ENCODE assay signal across 8 cellular contexts in the genomic region with DNA sequence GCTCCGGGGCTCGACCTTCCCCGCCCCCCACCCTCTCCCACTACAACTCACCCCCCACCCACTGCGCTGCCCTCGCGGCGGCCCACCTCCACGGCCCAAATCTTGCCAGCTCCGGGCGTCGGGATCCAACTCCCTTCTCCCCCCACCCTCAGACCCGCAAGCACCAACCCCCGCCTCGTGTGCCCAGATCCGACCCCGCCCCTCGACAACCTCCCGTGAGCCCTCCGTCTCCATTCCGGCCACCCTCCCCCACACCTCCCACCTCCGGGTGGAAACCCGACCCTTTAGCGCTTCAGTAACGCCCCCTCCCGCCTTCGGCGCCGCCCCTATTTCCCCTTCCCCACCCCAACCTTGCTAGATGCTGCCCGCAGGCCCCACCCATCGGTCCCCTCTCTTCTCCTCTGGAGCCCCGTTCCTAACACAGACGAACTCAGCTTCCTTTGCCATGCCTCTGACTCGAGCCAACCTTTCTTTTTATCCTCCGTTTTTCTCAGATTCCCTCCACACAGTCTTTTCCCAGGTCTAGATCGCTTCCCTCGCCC. TPM values are rescaled to one million over a fixed set of nuclear protein-coding genes. Genes with fewer than 3 reads are reported as not detected.
DNase-seq lines count a peak whose midpoint lies in the region; ATAC-seq, FAIRE-seq and TF ChIP-seq lines count a peak whose summit lies in the region.

No MANE protein-coding gene starts in this region.

- no peak for TF ChIP-seq RAD21 in A549 (conservative IDR thresholded peaks at IDR 0.05 in 1 of 2, IDR thresholded peaks at IDR 0.05 in 1 of 2)

- intact Hi-C loops in lower leg skin (cut with DNase I; ENCODE audit: low total_unique reads), result no loop called here

- peaks cover 41% of the 10 kb centered on the region for H3K4me1 ChIP-seq in A549

- TF ChIP-seq EP300 in A549 (IDR thresholded peaks at IDR 0.05), result no peak

- POLR2A ChIA-PET in A549 (lab: Yijun Ruan, JAX), result interaction anchor here (0.6 to 2.5 kb wide), 5 partner anchors 16 to 197 kb away, joined by 3 to 42 read pairs (median 5); a partner anchor contains a TSS

- H3K4me2 ChIP-seq in A549, result peak overlapping the region; percentile 99

- no peaks in the 10 kb centered on the region for H3K9me3 ChIP-seq in A549

- peak; percentile 71 to 73 for ATAC-seq in A549
- peak; percentile 34 for ATAC-seq in GM18907 (IDR thresholded peaks at IDR 0.05; ENCODE audit: unreplicated experiment)
- ATAC-seq in HG03280 (IDR thresholded peaks at IDR 0.05; ENCODE audit: unreplicated experiment), result peak; percentile 43

- CTCF ChIA-PET in A549 (lab: Yijun Ruan, JAX), result interaction anchor here (0.6 to 2.9 kb wide), 10 partner anchors 10 to 137 kb away, joined by 3 to 21 read pairs (median 3); no protein-coding TSS in a partner anchor

- peak; percentile 90 to 91 for DNase-seq in A549 (ENCODE audit: low read depth in 1 of 2, low spot score in 1 of 2)
- peak; percentile 68 for DNase-seq in NCI-H524 treated with DMSO at 0.1 percent for 48 hours (lab: John Stamatoyannopoulos, UW)
- peak; percentile 89 to 90 for DNase-seq in activated CD4-positive, alpha-beta T cell treated with anti-CD3 and anti-CD28 coated beads, Interleukin-2, amount 50 U/mL, for 4 hours
- peak; percentile 76 to 93 for DNase-seq in dermis microvascular lymphatic vessel endothelial cell (ENCODE audit: low read depth in 2 of 2)
- peak; percentile 68 to 94 for DNase-seq in lower leg skin (ENCODE audit: low spot score in 2 of 2)
- DNase-seq in stimulated activated CD4-positive, alpha-beta T cell treated with anti-CD3 and anti-CD28 coated beads, Interleukin-4, amount 100 ng/mL, for 48 hours (ENCODE audit: low read depth in 2 of 2), result peak; percentile 82 to 90

- FAIRE-seq in A549 (lab: Jason Lieb, UNC), result no peak

- WGBS in A549 (ENCODE audit: missing lambda C conversion rate), result 3% methylated on average over 22 of the region's 36 CpGs
- WGBS in lower leg skin, 2 donors, result 1% methylated on average over 33 to 35 of the region's 36 CpGs

- H3K27ac ChIP-seq in A549, result peak overlapping the region; percentile 94 to 98

- H3K4me3 ChIP-seq in A549 (peak overlapping the region; percentile 89), lower leg skin (ENCODE audit: low read depth, poor library complexity, severe bottlenecking) (peak overlapping the region; percentile 69)

- TF ChIP-seq CTCF in A549 (IDR thresholded peaks at IDR 0.05), result no peak
- TF ChIP-seq CTCF in lower leg skin (IDR thresholded peaks at IDR 0.05), result no peak

- TF ChIP-seq POLR2A in A549 (IDR thresholded peaks at IDR 0.05; ENCODE audit: low read length), result peak; percentile 16; the same call in 1 of the 2 replicates
- TF ChIP-seq POLR2A in lower leg skin (IDR thresholded peaks at IDR 0.05), result no peak

TF ChIP-seq in A549, 52 proteins besides CTCF, POLR2A, EP300 and RAD21:
- TF ChIP-seq CHD4 (IDR thresholded peaks at IDR 0.05; ENCODE audit: borderline replicate concordance) (no peak), MAZ (IDR thresholded peaks at IDR 0.05; ENCODE audit: borderline replicate concordance, low read depth, low read length) (peak; percentile 20; the same call in 1 of the 2 replicates)

RNA-seq across cellular contexts. Expression of a gene that starts 0.7 kb away (rescaled TPM):
- polyA plus RNA-seq in A549 (2011; rRNA removed) (174 and 196 TPM in 2 replicates), A549 (2017; fragmentation: RNase III; extraction: RNeasy Plus Mini Kit Qiagen cat#74134 plus additional on column Dnase treatment) (104 to 114 TPM (median 109 TPM) in 3 replicates)
- 108 and 127 TPM in 2 replicates for polyA plus RNA-seq in A549 (2012; cell fraction: cytosol; rRNA removed)
- 71.6 and 111 TPM in 2 replicates for polyA plus RNA-seq in A549 (2012; cell fraction: nucleus; rRNA removed)
- 155 and 161 TPM in 2 replicates for polyA minus RNA-seq in A549 (2011; rRNA and poly(A)+ RNA removed)
- total RNA-seq in dermis microvascular lymphatic vessel endothelial cell (50.8 and 78.1 TPM in 2 replicates), lower leg skin (10 to 100 TPM; 60.0 to 66.7 (median 64.9) TPM)

RNA-seq across cellular contexts. Expression of a gene that starts 16.3 kb away (rescaled TPM):
- polyA plus RNA-seq in A549 (2011; rRNA removed) (287 and 394 TPM in 2 replicates), A549 (2017; fragmentation: RNase III; extraction: RNeasy Plus Mini Kit Qiagen cat#74134 plus additional on column Dnase treatment) (545 to 704 TPM (median 623 TPM) in 3 replicates)
- polyA plus RNA-seq in A549 (2012; cell fraction: cytosol; rRNA removed), result 1,184 and 1,265 TPM in 2 replicates
- polyA plus RNA-seq in A549 (2012; cell fraction: nucleus; rRNA removed), result 1,009 and 1,026 TPM in 2 replicates
- polyA minus RNA-seq in A549 (2011; rRNA and poly(A)+ RNA removed), result 199 and 252 TPM in 2 replicates
- total RNA-seq in dermis microvascular lymphatic vessel endothelial cell (30.8 and 48.4 TPM in 2 replicates), lower leg skin (10 to 100 TPM; 58.0 to 94.2 (median 75.3) TPM)

RNA-seq across cellular contexts. Expression of a gene that starts 35.7 kb away (rescaled TPM):
- polyA plus RNA-seq in A549 (2011; rRNA removed) (187 and 209 TPM in 2 replicates), A549 (2017; fragmentation: RNase III; extraction: RNeasy Plus Mini Kit Qiagen cat#74134 plus additional on column Dnase treatment) (298 to 323 TPM (median 320 TPM) in 3 replicates)
- 368 and 375 TPM in 2 replicates for polyA plus RNA-seq in A549 (2012; cell fraction: cytosol; rRNA removed)
- 159 and 183 TPM in 2 replicates for polyA plus RNA-seq in A549 (2012; cell fraction: nucleus; rRNA removed)
- 162 TPM in 2 replicates for polyA minus RNA-seq in A549 (2011; rRNA and poly(A)+ RNA removed)
- total RNA-seq in dermis microvascular lymphatic vessel endothelial cell (86.0 and 96.0 TPM in 2 replicates), lower leg skin (10 to 100 TPM; 45.5 to 88.7 (median 80.3) TPM)

RNA-seq across cellular contexts. Expression of a gene that starts 59.5 kb away (rescaled TPM):
- polyA plus RNA-seq in A549 (2011; rRNA removed) (6.1 and 6.3 TPM in 2 replicates), A549 (2017; fragmentation: RNase III; extraction: RNeasy Plus Mini Kit Qiagen cat#74134 plus additional on column Dnase treatment) (3.5 to 5.2 TPM (median 5.2 TPM) in 3 replicates)
- polyA plus RNA-seq in A549 (2012; cell fraction: cytosol; rRNA removed), result 2.6 TPM in 2 replicates
- polyA plus RNA-seq in A549 (2012; cell fraction: nucleus; rRNA removed), result 0.31 and 0.61 TPM in 2 replicates
- 3.6 and 6.1 TPM in 2 replicates for polyA minus RNA-seq in A549 (2011; rRNA and poly(A)+ RNA removed)
- total RNA-seq in dermis microvascular lymphatic vessel endothelial cell (not detected in 2 replicates), lower leg skin (not detected)

Comparison
In these comparisons a context has a peak if more than half of its experiments do, and no peak if none do; other contexts are left out.
1. Peak in every context shown above with its lines: DNase-seq, ATAC-seq, H3K4me3 ChIP-seq and H3K27ac ChIP-seq.